In genomic region chr15:52661909-52662308, GRCh38 we compare ENCODE assay signal across 17 cellular contexts. TPM values are rescaled to one million over a fixed set of nuclear protein-coding genes. Genes with fewer than 3 reads are reported as not detected.
A peak's percentile ranks its signal among the peaks of the same experiment; 100 is the strongest.
DNase-seq lines count a peak whose midpoint lies in the region; ATAC-seq and TF ChIP-seq lines count a peak whose summit lies in the region.
"Had no signal": no experiment of that assay in that cellular context is flagged by ENCODE, and none has a peak within 500 bp of the region (broad histone marks: within the 10 kb centered on the region; RNA-seq: fewer than 3 reads in every experiment).

No MANE protein-coding gene starts in this region.

- peak; percentile 37 for ATAC-seq in activated CD8-positive, alpha-beta memory T cell treated with anti-CD3 and anti-CD28 coated beads, Interleukin-2, amount 10 ng/mL, durations not matched to agents 7 days and 5 days
- ATAC-seq in activated T-helper 17 cell treated with anti-CD3 and anti-CD28 coated beads, Interleukin-2, amount 50 U/mL, for 72 hours (replicated peaks): peak; percentile 53
- ATAC-seq in natural killer cell treated with Interleukin-12 subunit alpha and Interleukin-12 subunit beta and Interleukin-15 and Interleukin-18, amount 100 ng/mL, for 72 hours: peak in 1 of 2 donors; percentile 65
- ATAC-seq: Panc1 had no signal

- no peak for DNase-seq in activated CD8-positive, alpha-beta memory T cell treated with anti-CD3 and anti-CD28 coated beads, Interleukin-2, amount 10 ng/mL, durations not matched to agents 7 days and 5 days
- no peak for DNase-seq in activated CD8-positive, alpha-beta memory T cell treated with anti-CD3 and anti-CD28 coated beads, Interleukin-2, amount 50 U/mL, for 48 hours
- peak; percentile 21 for DNase-seq in GM12865 (ENCODE audit: low read depth)
- DNase-seq in natural killer cell treated with Interleukin-12 subunit alpha and Interleukin-12 subunit beta and Interleukin-15 and Interleukin-18, amount 100 ng/mL, for 72 hours (ENCODE audit: low spot score): no peak
- no peak for DNase-seq in dermis blood vessel endothelial cell
- DNase-seq in EL: no peak
- no peak for DNase-seq in 8988T
- DNase-seq: GDM1, KG1, NCI-H1105, NCI-H146, NCI-H2029 treated with DMSO at 0.1 percent for 48 hours, NCI-H345, NCI-H524, NCI-H774 had no signal

- H3K4me1 Mint-ChIP-seq in activated CD8-positive, alpha-beta memory T cell treated with anti-CD3 and anti-CD28 coated beads, Interleukin-2, amount 10 ng/mL, durations not matched to agents 7 days and 5 days: peaks cover 36% of the 10 kb centered on the region
- H3K4me1 Mint-ChIP-seq in activated T-helper 17 cell treated with anti-CD3 and anti-CD28 coated beads, Interleukin-2, amount 50 U/mL, for 72 hours: peaks cover 21% of the 10 kb centered on the region
- H3K4me1 Mint-ChIP-seq in natural killer cell treated with Interleukin-12 subunit alpha and Interleukin-12 subunit beta and Interleukin-15 and Interleukin-18, amount 100 ng/mL, for 72 hours (ENCODE audit: low read depth in 2 of 2): peaks cover 20 to 28% of the 10 kb centered on the region in 2 donors

- H3K4me3 ChIP-seq in GM12865 (ENCODE audit: low read depth, low read length): no peak overlapping the region

- CTCF ChIA-PET in activated CD8-positive, alpha-beta memory T cell treated with anti-CD3 and anti-CD28 coated beads, Interleukin-2, amount 10 ng/mL, durations not matched to agents 7 days and 5 days (lab: Charles Lee): interaction anchor here (1.2 to 1.7 kb wide), 3 partner anchors 11 to 72 kb away, joined by 3 to 7 read pairs (median 4); no protein-coding TSS in a partner anchor

- no peak overlapping the region for H3K4me3 Mint-ChIP-seq in activated CD8-positive, alpha-beta memory T cell treated with anti-CD3 and anti-CD28 coated beads, Interleukin-2, amount 10 ng/mL, durations not matched to agents 7 days and 5 days
- peak overlapping the region; percentile 32 for H3K4me3 Mint-ChIP-seq in activated T-helper 17 cell treated with anti-CD3 and anti-CD28 coated beads, Interleukin-2, amount 50 U/mL, for 72 hours
- peak overlapping the region; percentile 34 for H3K4me3 Mint-ChIP-seq in natural killer cell treated with Interleukin-12 subunit alpha and Interleukin-12 subunit beta and Interleukin-15 and Interleukin-18, amount 100 ng/mL, for 72 hours

- no peak for TF ChIP-seq CTCF in GM12865 (IDR thresholded peaks at IDR 0.05; ENCODE audit: insufficient read depth, low read depth, low read length, missing control alignments)

- peak overlapping the region; percentile 24 for H3K27ac Mint-ChIP-seq in activated CD8-positive, alpha-beta memory T cell treated with anti-CD3 and anti-CD28 coated beads, Interleukin-2, amount 10 ng/mL, durations not matched to agents 7 days and 5 days
- peak overlapping the region; percentile 77 for H3K27ac Mint-ChIP-seq in activated T-helper 17 cell treated with anti-CD3 and anti-CD28 coated beads, Interleukin-2, amount 50 U/mL, for 72 hours
- peak overlapping the region; percentile 58 to 64 for H3K27ac Mint-ChIP-seq in natural killer cell treated with Interleukin-12 subunit alpha and Interleukin-12 subunit beta and Interleukin-15 and Interleukin-18, amount 100 ng/mL, for 72 hours

- peaks cover 66% of the 10 kb centered on the region for H3K36me3 Mint-ChIP-seq in activated CD8-positive, alpha-beta memory T cell treated with anti-CD3 and anti-CD28 coated beads, Interleukin-2, amount 10 ng/mL, durations not matched to agents 7 days and 5 days
- H3K36me3 Mint-ChIP-seq in activated T-helper 17 cell treated with anti-CD3 and anti-CD28 coated beads, Interleukin-2, amount 50 U/mL, for 72 hours (ENCODE audit: low read depth): peaks cover 90% of the 10 kb centered on the region
- H3K36me3 Mint-ChIP-seq in natural killer cell treated with Interleukin-12 subunit alpha and Interleukin-12 subunit beta and Interleukin-15 and Interleukin-18, amount 100 ng/mL, for 72 hours: peaks cover 32% of the 10 kb centered on the region

- no peaks in the 10 kb centered on the region for H3K9me3 Mint-ChIP-seq in activated CD8-positive, alpha-beta memory T cell treated with anti-CD3 and anti-CD28 coated beads, Interleukin-2, amount 10 ng/mL, durations not matched to agents 7 days and 5 days (ENCODE audit: low read depth)
- H3K9me3 Mint-ChIP-seq in activated T-helper 17 cell treated with anti-CD3 and anti-CD28 coated beads, Interleukin-2, amount 50 U/mL, for 72 hours: no peaks in the 10 kb centered on the region
- no peaks in the 10 kb centered on the region for H3K9me3 Mint-ChIP-seq in natural killer cell treated with Interleukin-12 subunit alpha and Interleukin-12 subunit beta and Interleukin-15 and Interleukin-18, amount 100 ng/mL, for 72 hours

- H3K27me3 Mint-ChIP-seq in activated CD8-positive, alpha-beta memory T cell treated with anti-CD3 and anti-CD28 coated beads, Interleukin-2, amount 10 ng/mL, durations not matched to agents 7 days and 5 days: no peaks in the 10 kb centered on the region
- no peaks in the 10 kb centered on the region for H3K27me3 Mint-ChIP-seq in activated T-helper 17 cell treated with anti-CD3 and anti-CD28 coated beads, Interleukin-2, amount 50 U/mL, for 72 hours
- H3K27me3 Mint-ChIP-seq in natural killer cell treated with Interleukin-12 subunit alpha and Interleukin-12 subunit beta and Interleukin-15 and Interleukin-18, amount 100 ng/mL, for 72 hours: no peaks in the 10 kb centered on the region

RNA-seq across cellular contexts. Expression of gene ATOSA, which starts 17.3 kb away (rescaled TPM):
- 10 to 100 TPM; 26.0 to 40.5 TPM for total RNA-seq in activated CD8-positive, alpha-beta memory T cell treated with anti-CD3 and anti-CD28 coated beads, Interleukin-2, amount 10 ng/mL, durations not matched to agents 7 days and 5 days
- 10 to 100 TPM; 30.7 to 40.6 TPM for total RNA-seq in activated T-helper 17 cell treated with anti-CD3 and anti-CD28 coated beads, Interleukin-2, amount 50 U/mL, for 72 hours
- total RNA-seq in natural killer cell treated with Interleukin-12 subunit alpha and Interleukin-12 subunit beta and Interleukin-15 and Interleukin-18, amount 100 ng/mL, for 72 hours: 10 to 100 TPM; 34.1 to 42.0 TPM
- total RNA-seq in dermis blood vessel endothelial cell: 66.3 and 66.5 TPM in 2 replicates

Comparison
In these comparisons a context has a peak if more than half of its experiments do, and no peak if none do; other contexts are left out.
1. H3K27ac Mint-ChIP-seq: peak in every context shown above with its lines; median percentile 77 in activated T-helper 17 cell treated with anti-CD3 and anti-CD28 coated beads, Interleukin-2, amount 50 U/mL, for 72 hours; 61 in natural killer cell treated with Interleukin-12 subunit alpha and Interleukin-12 subunit beta and Interleukin-15 and Interleukin-18, amount 100 ng/mL, for 72 hours; 24 in activated CD8-positive, alpha-beta memory T cell treated with anti-CD3 and anti-CD28 coated beads, Interleukin-2, amount 10 ng/mL, durations not matched to agents 7 days and 5 days.